9 cellular contexts compared by ENCODE assay signal in the genomic region with DNA sequence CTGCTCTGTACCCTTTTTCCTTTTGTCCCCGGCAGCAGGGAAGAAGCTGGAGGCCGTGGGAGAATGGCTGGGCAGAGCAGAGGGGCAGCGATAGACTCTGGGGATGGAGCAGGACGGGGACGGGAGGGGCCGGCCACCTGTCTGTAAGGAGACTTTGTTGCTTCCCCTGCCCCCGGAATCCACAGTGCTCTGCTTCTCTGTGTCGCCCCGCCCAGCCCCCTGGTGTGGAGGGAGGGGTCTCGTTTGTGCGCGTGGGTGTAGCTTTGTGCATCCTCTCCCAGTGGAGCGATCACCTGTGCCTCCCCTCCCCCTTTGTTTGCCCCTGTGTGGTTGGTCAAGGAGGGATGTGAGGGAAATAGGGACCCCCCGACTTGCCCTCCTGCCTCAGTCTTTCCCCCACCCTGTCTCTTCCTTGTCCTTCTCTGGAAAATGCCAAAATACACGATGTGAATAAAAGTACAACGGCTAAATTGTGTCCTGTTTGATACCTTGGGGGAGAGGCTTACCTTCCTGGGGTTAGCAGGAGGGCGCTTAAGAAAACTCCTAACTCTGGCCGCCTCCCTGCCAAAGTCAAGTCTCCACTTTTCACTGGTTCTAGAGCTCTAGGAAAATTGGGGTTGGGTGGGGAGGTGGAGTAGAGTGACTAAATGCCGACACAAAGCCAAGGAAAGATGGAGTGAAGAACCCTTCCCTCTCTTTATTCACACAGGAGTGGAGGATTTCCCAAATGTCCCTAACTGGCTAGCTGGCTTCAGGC. TPM values are rescaled to one million over a fixed set of nuclear protein-coding genes. Genes with fewer than 3 reads are reported as not detected.
DNase-seq lines count a peak whose midpoint lies in the region; ATAC-seq, FAIRE-seq and TF ChIP-seq lines count a peak whose summit lies in the region.
"Had no signal": no experiment of that assay in that cellular context is flagged by ENCODE, and none has a peak within 500 bp of the region (broad histone marks: within the 10 kb centered on the region; RNA-seq: fewer than 3 reads in every experiment).

No MANE protein-coding gene starts in this region.

- peak overlapping the region; percentile 87 to 98 (median 92) for H3K4me3 Mint-ChIP-seq in CD8-positive, alpha-beta memory T cell
- H3K4me3 Mint-ChIP-seq in endothelial cell (ENCODE audit: unreplicated experiment) = peak overlapping the region; percentile 82

- 73 to 75% methylated on average over 18 to 19 of the region's 19 CpGs for WGBS in pancreas, 2 donors

- no peaks in the 10 kb centered on the region for H3K27me3 Mint-ChIP-seq in CD8-positive, alpha-beta memory T cell
- H3K27me3 Mint-ChIP-seq in endothelial cell (ENCODE audit: unreplicated experiment) = peaks cover 15% of the 10 kb centered on the region

- H3K27ac Mint-ChIP-seq in CD8-positive, alpha-beta memory T cell = peak overlapping the region; percentile 30 to 96 (median 91)
- no peak overlapping the region for H3K27ac Mint-ChIP-seq in endothelial cell (ENCODE audit: unreplicated experiment)

- intact Hi-C loops in pancreas (cut with DNase I) = no loop called here

- peaks cover 33 to 42% (median 34%) of the 10 kb centered on the region in 3 donors for H3K4me1 Mint-ChIP-seq in CD8-positive, alpha-beta memory T cell
- peaks cover 23% of the 10 kb centered on the region for H3K4me1 Mint-ChIP-seq in endothelial cell (ENCODE audit: unreplicated experiment)

- H2AFZ ChIP-seq in OCI-LY1 (ENCODE audit: low read length) = no peak overlapping the region

- H3K4me2 ChIP-seq in OCI-LY1 (ENCODE audit: low read length) = peak overlapping the region; percentile 99

- no peak for FAIRE-seq in pancreas (lab: Jason Lieb, UNC)
- FAIRE-seq: islet of Langerhans had no signal

- H3K4me3 ChIP-seq in CD8-positive, alpha-beta memory T cell (ENCODE audit: low read length) = no peak overlapping the region
- H3K4me3 ChIP-seq in OCI-LY1 (ENCODE audit: low read depth, low read length, poor library complexity, severe bottlenecking) (peak overlapping the region; percentile 91), pancreas (peak overlapping the region in 2 of 4 donors; percentile 100)

- no peak overlapping the region for H3K27ac ChIP-seq in CD8-positive, alpha-beta memory T cell (ENCODE audit: low read depth, low read length)
- H3K27ac ChIP-seq in OCI-LY1 (ENCODE audit: low read depth, low read length, poor library complexity, severe bottlenecking) (peak overlapping the region; percentile 70), pancreas (peak overlapping the region in 3 of 4 donors; percentile 90 to 99 (median 95))

- H3K36me3 ChIP-seq in CD8-positive, alpha-beta memory T cell (ENCODE audit: insufficient read depth, low read length) = peaks cover 44% of the 10 kb centered on the region
- H3K36me3 ChIP-seq in OCI-LY1 (ENCODE audit: insufficient read depth, low read length) = peaks cover 82% of the 10 kb centered on the region
- peaks cover 0 to 18% (median 0%) of the 10 kb centered on the region in 3 donors for H3K36me3 ChIP-seq in pancreas

- H3F3A ChIP-seq in OCI-LY1 (ENCODE audit: insufficient read depth, low read length) = peaks cover 8% of the 10 kb centered on the region; the same call in 1 of the 2 replicates

- H3K9ac ChIP-seq in OCI-LY1 (ENCODE audit: low read length) = peak overlapping the region; percentile 60; the same call in 1 of the 2 replicates

- no peaks in the 10 kb centered on the region for H3K9me3 Mint-ChIP-seq in CD8-positive, alpha-beta memory T cell
- H3K9me3 Mint-ChIP-seq in endothelial cell (ENCODE audit: unreplicated experiment) = no peaks in the 10 kb centered on the region

- H3K9me3 ChIP-seq in CD8-positive, alpha-beta memory T cell (ENCODE audit: low read length) = no peaks in the 10 kb centered on the region
- H3K9me3 ChIP-seq in OCI-LY1 (ENCODE audit: low read length) (no peaks in the 10 kb centered on the region), pancreas (no peaks in the 10 kb centered on the region)

- POLR2A ChIA-PET in CD8-positive, alpha-beta memory T cell (lab: Charles Lee) = interaction anchor here (1.4 to 3.8 kb wide), 5 partner anchors 13 to 77 kb away, joined by 4 to 36 read pairs (median 8); partner anchors contain the start of genes C12orf57, CDCA3, RNU7-1 and USP5
- POLR2A ChIA-PET in GM10248 (lab: Yijun Ruan, JAX) (interaction anchor here (0.5 to 2.7 kb wide), 21 partner anchors 7 to 205 kb away, joined by 3 to 89 read pairs (median 6); partner anchors contain the start of genes C12orf57, CDCA3, COPS7A and PTMS), HEK293T (lab: Yijun Ruan, JAX) (interaction anchor here (0.9 to 12.4 kb wide), 15 partner anchors 13 to 177 kb away, joined by 3 to 214 read pairs (median 5); partner anchors contain the start of genes C12orf57, CDCA3, COPS7A and MLF2)

- CTCF ChIA-PET in CD8-positive, alpha-beta memory T cell (lab: Charles Lee) = interaction anchor here (1.2 to 11.0 kb wide), 6 partner anchors 13 to 93 kb away, joined by 3 to 135 read pairs (median 54); partner anchors contain the start of genes ATN1, CDCA3 and USP5
- CTCF ChIA-PET in GM10248 (lab: Yijun Ruan, JAX) (interaction anchor here (1.1 to 11.3 kb wide), 5 partner anchors 13 to 99 kb away, joined by 3 to 130 read pairs (median 11); partner anchors contain the start of genes CDCA3 and USP5), HEK293T (lab: Yijun Ruan, JAX) (interaction anchor here (1.4 kb wide), 1 partner anchor 25 kb away, joined by 3 read pairs; no protein-coding TSS in a partner anchor)

- peaks cover 29% of the 10 kb centered on the region for H3K4me1 ChIP-seq in CD8-positive, alpha-beta memory T cell (ENCODE audit: insufficient read depth, low read length)
- H3K4me1 ChIP-seq in OCI-LY1 (ENCODE audit: insufficient read depth, low read length, severe bottlenecking) = peaks cover 39% of the 10 kb centered on the region
- H3K4me1 ChIP-seq in pancreas = peaks cover 0 to 19% (median 14%) of the 10 kb centered on the region in 3 donors

- H3K36me3 Mint-ChIP-seq in CD8-positive, alpha-beta memory T cell = peaks cover 2 to 75% (median 16%) of the 10 kb centered on the region in 3 donors
- H3K36me3 Mint-ChIP-seq in endothelial cell (ENCODE audit: low read depth, unreplicated experiment) = peaks cover 48% of the 10 kb centered on the region

- TF ChIP-seq CTCF in OCI-LY1 (IDR thresholded peaks at IDR 0.05; ENCODE audit: low read length) (no peak), endothelial cell (IDR thresholded peaks at IDR 0.05; ENCODE audit: unreplicated experiment) (no peak), pancreas (IDR thresholded peaks at IDR 0.05) (no peak), GM10248 (IDR thresholded peaks at IDR 0.05; ENCODE audit: control extremely low read depth, extremely low read depth, low read depth, missing control alignments) (no peak)

- DNase-seq in CD8-positive, alpha-beta memory T cell = peak in 2 of 5 donors; percentile 21 to 54
- no peak for DNase-seq in endothelial cell (ENCODE audit: low spot score)
- peak in 2 of 6 donors; percentile 57 to 78 for DNase-seq in pancreas
- no peak for DNase-seq in GM10248 (ENCODE audit: extremely low spot score)
- DNase-seq in HEK293T (ENCODE audit: extremely low spot score) = no peak
- no peak for DNase-seq in GDM1 (lab: John Stamatoyannopoulos, UW)
- DNase-seq in NCI-H526 treated with DMSO at 0.1 percent for 48 hours (lab: John Stamatoyannopoulos, UW) = no peak

- ATAC-seq in pancreas = no peak

- peaks cover 8% of the 10 kb centered on the region for H3K79me2 ChIP-seq in OCI-LY1 (ENCODE audit: insufficient read depth, low read length)

- no peaks in the 10 kb centered on the region for H3K9me2 ChIP-seq in OCI-LY1 (ENCODE audit: low read depth, low read length)

- H4K20me1 ChIP-seq in OCI-LY1 (ENCODE audit: insufficient read depth, low read length) = peaks cover 3% of the 10 kb centered on the region; the same call in 1 of the 2 replicates

- no peaks in the 10 kb centered on the region for H3K27me3 ChIP-seq in CD8-positive, alpha-beta memory T cell (ENCODE audit: insufficient read depth, low read length, poor library complexity, severe bottlenecking)
- H3K27me3 ChIP-seq in OCI-LY1 (ENCODE audit: insufficient read depth, low read length) (no peaks in the 10 kb centered on the region), pancreas (no peaks in the 10 kb centered on the region)

TF ChIP-seq in HEK293T, 16 proteins besides CTCF, POLR2A, EP300 and RAD21:
- TF ChIP-seq FOXA1 (IDR thresholded peaks at IDR 0.05) = no peak

RNA-seq across cellular contexts. Expression of gene TPI1, which starts 1.0 kb away (rescaled TPM):
- 1,000 to 10,000 TPM; 1,331 to 1,374 TPM for total RNA-seq in CD8-positive, alpha-beta memory T cell
- 613 TPM for polyA plus RNA-seq in CD8-positive, alpha-beta memory T cell
- total RNA-seq in endothelial cell (ENCODE audit: unreplicated experiment) = 356 TPM
- 100 to 1,000 TPM in 4 of 6 donors, 10 to 100 TPM in 2; 88.5 to 211 (median 128) TPM for total RNA-seq in pancreas
- polyA plus RNA-seq in pancreas = 100 to 1,000 TPM in 1 of 2 donors, 10 to 100 TPM in 1; 93.1 to 247 TPM

RNA-seq across cellular contexts. Expression of gene SPSB2, which starts 6.8 kb away (rescaled TPM):
- total RNA-seq in CD8-positive, alpha-beta memory T cell = 1 to 10 TPM; 7.7 to 8.1 TPM
- polyA plus RNA-seq in CD8-positive, alpha-beta memory T cell = 11.4 TPM
- total RNA-seq in endothelial cell (ENCODE audit: unreplicated experiment) = 6.7 TPM
- 1 to 10 TPM; 3.1 to 5.2 (median 4.4) TPM for total RNA-seq in pancreas
- polyA plus RNA-seq in pancreas = 10 to 100 TPM; 10.6 to 12.5 TPM

RNA-seq across cellular contexts. Expression of gene USP5, which starts 14.4 kb away (rescaled TPM):
- total RNA-seq in CD8-positive, alpha-beta memory T cell = 100 to 1,000 TPM; 154 TPM
- 49.7 TPM for polyA plus RNA-seq in CD8-positive, alpha-beta memory T cell
- total RNA-seq in endothelial cell (ENCODE audit: unreplicated experiment) = 119 TPM
- 10 to 100 TPM; 17.8 to 38.4 (median 29.2) TPM for total RNA-seq in pancreas
- polyA plus RNA-seq in pancreas = 10 to 100 TPM; 18.3 to 25.2 TPM

RNA-seq across cellular contexts. Expression of gene CDCA3, which starts 15.3 kb away (rescaled TPM):
- 10 to 100 TPM; 35.9 to 37.6 TPM for total RNA-seq in CD8-positive, alpha-beta memory T cell
- polyA plus RNA-seq in CD8-positive, alpha-beta memory T cell = 0.68 TPM
- 6.2 TPM for total RNA-seq in endothelial cell (ENCODE audit: unreplicated experiment)
- total RNA-seq in pancreas = 1 to 10 TPM in 1 of 6 donors, under 1 TPM in 5; 0.08 to 1.1 (median 0.56) TPM
- polyA plus RNA-seq in pancreas = 1 to 10 TPM in 1 of 2 donors, under 1 TPM in 1; 0.80 to 1.2 TPM

RNA-seq across cellular contexts. Expression of gene GNB3, which starts 25.6 kb away (rescaled TPM):
- under 1 TPM; 0.48 to 0.78 TPM for total RNA-seq in CD8-positive, alpha-beta memory T cell
- not detected for polyA plus RNA-seq in CD8-positive, alpha-beta memory T cell
- total RNA-seq in endothelial cell (ENCODE audit: unreplicated experiment) (9.0 TPM), pancreas (1 to 10 TPM in 5 of 6 donors, under 1 TPM in 1; 0.89 to 2.7 (median 1.5) TPM)
- polyA plus RNA-seq in pancreas = 10 to 100 TPM in 1 of 2 donors, 1 to 10 TPM in 1; 6.2 to 12.6 TPM
